ENCODE assay signal across 8 cellular contexts in genomic region chr7:38908759-38909335, GRCh38. TPM values are rescaled to one million over a fixed set of nuclear protein-coding genes. Genes with fewer than 3 reads are reported as not detected.
DNase-seq lines count a peak whose midpoint lies in the region; ATAC-seq and TF ChIP-seq lines count a peak whose summit lies in the region.

TSS of gene VPS41 (minus strand) at chr7:38909191. CDS start at chr7:38909174, 17 bp downstream.

- H3K4me1 ChIP-seq in foreskin keratinocyte (peaks cover 10% of the 10 kb centered on the region), neuron (ENCODE audit: insufficient read depth, low read length) (peaks cover 26% of the 10 kb centered on the region)

- H3K4me3 ChIP-seq in neuron (ENCODE audit: low read length), result peak within 1 kb of the TSS; percentile 96

- H3K36me3 ChIP-seq in KOPT-K1 (ENCODE audit: insufficient read depth, low read length) (no peaks in the 10 kb centered on the region), neuron (ENCODE audit: insufficient read depth, low read length) (no peaks in the 10 kb centered on the region)

- no peak for TF ChIP-seq CTCF in foreskin keratinocyte (conservative IDR thresholded peaks at IDR 0.05)

- no peaks in the 10 kb centered on the region for H3K9me3 ChIP-seq in KOPT-K1 (ENCODE audit: insufficient read depth, low read length, poor library complexity, severe bottlenecking)
- H3K9me3 ChIP-seq in neuron (ENCODE audit: low read length), result no peaks in the 10 kb centered on the region

- H3K27me3 ChIP-seq in foreskin keratinocyte, result no peaks in the 10 kb centered on the region
- H3K27me3 ChIP-seq in neuron (ENCODE audit: insufficient read depth, low read length), result peaks cover 3% of the 10 kb centered on the region

- DNase-seq in EL (peak; percentile 75), SHP77 (lab: John Stamatoyannopoulos, UW) (peak; percentile 90 to 92), activated gamma-delta T cell (lab: John Stamatoyannopoulos, UW) (peak; percentile 21), foreskin keratinocyte (peak; percentile 44 to 73), stromal cell of bone marrow (ENCODE audit: low read depth) (peak; percentile 69)

- ATAC-seq in GM21825 (IDR thresholded peaks at IDR 0.05; ENCODE audit: unreplicated experiment), result peak; percentile 99
- peak; percentile 99 for ATAC-seq in foreskin keratinocyte

- peak within 1 kb of the TSS; percentile 94 for H2AFZ ChIP-seq in neuron (ENCODE audit: low read depth, low read length)

- H3K27ac ChIP-seq in KOPT-K1 (ENCODE audit: low read depth, low read length, poor library complexity, severe bottlenecking), result peak within 1 kb of the TSS; percentile 45
- H3K27ac ChIP-seq in foreskin keratinocyte, result no peak within 1 kb of the TSS

RNA-seq across cellular contexts. Expression of gene VPS41, which starts in this region (rescaled TPM):
- 31.0 and 35.3 TPM in 2 replicates for total RNA-seq in foreskin keratinocyte
- 6.8 and 6.9 TPM in 2 replicates for polyA plus RNA-seq in foreskin keratinocyte

Comparison
In these comparisons a context has a peak if more than half of its experiments do, and no peak if none do; other contexts are left out.
1. DNase-seq: peak in every context shown above with its lines; median percentile 91 in SHP77; 75 in EL; 69 in stromal cell of bone marrow; 58 in foreskin keratinocyte; 21 in activated gamma-delta T cell.